In the genomic region with DNA sequence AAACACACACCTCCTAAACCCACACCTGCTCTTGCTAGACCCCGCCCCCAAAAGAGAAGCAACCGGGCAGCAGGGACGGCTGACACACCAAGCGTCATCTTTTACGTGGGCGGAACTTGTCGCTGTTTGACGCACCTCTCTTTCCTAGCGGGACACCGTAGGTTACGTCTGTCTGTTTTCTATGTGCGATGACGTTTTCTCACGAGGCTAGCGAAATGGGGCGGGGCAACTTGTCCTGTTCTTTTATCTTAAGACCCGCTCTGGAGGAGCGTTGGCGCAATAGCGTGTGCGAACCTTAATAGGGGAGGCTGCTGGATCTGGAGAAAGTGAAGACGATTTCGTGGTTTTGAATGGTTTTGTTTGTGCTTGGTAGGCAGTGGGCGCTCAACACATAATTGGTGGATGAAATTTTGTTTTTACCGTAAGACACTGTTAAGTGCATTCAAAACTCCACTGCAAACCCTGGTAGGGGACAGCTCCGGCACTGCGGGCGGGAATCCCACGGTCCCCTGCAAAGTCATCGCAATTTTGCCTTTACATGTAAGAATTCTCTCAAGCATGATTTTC, we compare ENCODE assay signal across 8 cellular contexts. TPM values are rescaled to one million over a fixed set of nuclear protein-coding genes. Genes with fewer than 3 reads are reported as not detected.
A peak's percentile ranks its signal among the peaks of the same experiment; 100 is the strongest.
DNase-seq lines count a peak whose midpoint lies in the region; ATAC-seq and TF ChIP-seq lines count a peak whose summit lies in the region.

No MANE protein-coding gene starts in this region.

- H3K4me3 ChIP-seq in SU-DHL-6 (ENCODE audit: insufficient read depth, low read length, poor library complexity, severe bottlenecking) (peak overlapping the region; percentile 64), ovary (peak overlapping the region; percentile 76), thyroid gland (replicated peaks in 1 of 3) (peak overlapping the region; percentile 12 to 95 (median 58))

- H3K9ac ChIP-seq in SU-DHL-6 (ENCODE audit: low read length) = peak overlapping the region; percentile 84

- H3K27me3 ChIP-seq in SU-DHL-6 (ENCODE audit: low read length) (no peaks in the 10 kb centered on the region), ovary (no peaks in the 10 kb centered on the region), thyroid gland (no peaks in the 10 kb centered on the region)

- H4K20me1 ChIP-seq in SU-DHL-6 (ENCODE audit: low read depth, low read length) = no peaks in the 10 kb centered on the region

- no peaks in the 10 kb centered on the region for H3K79me2 ChIP-seq in SU-DHL-6 (ENCODE audit: insufficient read depth, low read length)

- TF ChIP-seq EP300 in ovary (IDR thresholded peaks at IDR 0.05) = peak; percentile 87

- peaks cover 2% of the 10 kb centered on the region for H3K4me1 ChIP-seq in ovary (ENCODE audit: insufficient read depth)
- H3K4me1 ChIP-seq in thyroid gland = peaks cover 12 to 20% of the 10 kb centered on the region in 2 donors

- H2AFZ ChIP-seq in SU-DHL-6 (ENCODE audit: low read depth, low read length, severe bottlenecking) = peak overlapping the region; percentile 68

- no peaks in the 10 kb centered on the region for H3K9me2 ChIP-seq in SU-DHL-6 (replicated peaks; ENCODE audit: insufficient read depth, low read length)

- H3K27ac Mint-ChIP-seq in activated naive CD8-positive, alpha-beta T cell treated with anti-CD3 and anti-CD28 coated beads, Interleukin-2, amount 50 U/mL, for 24 hours = peak overlapping the region; percentile 99

- no peak for TF ChIP-seq CTCF in GM10248 (IDR thresholded peaks at IDR 0.05; ENCODE audit: control extremely low read depth, extremely low read depth, low read depth, missing control alignments)
- no peak for TF ChIP-seq CTCF in SU-DHL-6 (IDR thresholded peaks at IDR 0.05; ENCODE audit: insufficient read depth, low read length, poor library complexity, severe bottlenecking)
- TF ChIP-seq CTCF in ovary (IDR thresholded peaks at IDR 0.05) = no peak
- TF ChIP-seq CTCF in thyroid gland (IDR thresholded peaks at IDR 0.05) = peak in 1 of 6 experiments; percentile 28

- H3K4me1 Mint-ChIP-seq in activated naive CD8-positive, alpha-beta T cell treated with anti-CD3 and anti-CD28 coated beads, Interleukin-2, amount 50 U/mL, for 24 hours = peaks cover 29% of the 10 kb centered on the region

- H3K27ac ChIP-seq in SU-DHL-6 (ENCODE audit: low read depth, low read length) = peak overlapping the region; percentile 85
- peak overlapping the region; percentile 97 to 100 for H3K27ac ChIP-seq in ovary
- peak overlapping the region; percentile 100 for H3K27ac ChIP-seq in thyroid gland

- H3K4me2 ChIP-seq in SU-DHL-6 (ENCODE audit: low read depth, low read length, poor library complexity, severe bottlenecking) = peak overlapping the region; percentile 80

- DNase-seq in GM10248 (ENCODE audit: extremely low spot score) (peak; percentile 91), NCI-H1092 treated with DMSO at 0.1 percent for 48 hours (lab: John Stamatoyannopoulos, UW) (peak; percentile 100), Right ventricle myocardium superior (peak; percentile 96), ovary (peak; percentile 93 to 99 (median 94)), thyroid gland (peak; percentile 98 to 99)
- peak; percentile 93 for DNase-seq in activated naive CD8-positive, alpha-beta T cell treated with anti-CD3 and anti-CD28 coated beads, Interleukin-2, amount 50 U/mL, for 24 hours

- peaks cover 8% of the 10 kb centered on the region for H3K9me3 Mint-ChIP-seq in activated naive CD8-positive, alpha-beta T cell treated with anti-CD3 and anti-CD28 coated beads, Interleukin-2, amount 50 U/mL, for 24 hours

- POLR2A ChIA-PET in GM10248 (lab: Yijun Ruan, JAX) = interaction anchor here (0.6 kb wide), 1 partner anchor 156 kb away, joined by 3 read pairs; no protein-coding TSS in a partner anchor

- 0% methylated on average over 30 of the region's 30 CpGs for WGBS in ovary, 3 donors
- 0 to 1% methylated on average over 30 of the region's 30 CpGs for whole genome bisulfite sequencing in thyroid gland, 2 donors

- CTCF ChIA-PET in GM10248 (lab: Yijun Ruan, JAX) = interaction anchor here (1.5 kb wide), 1 partner anchor 44 kb away, joined by 3 read pairs; a partner anchor contains a TSS

- peaks cover 3% of the 10 kb centered on the region for H3K27me3 Mint-ChIP-seq in activated naive CD8-positive, alpha-beta T cell treated with anti-CD3 and anti-CD28 coated beads, Interleukin-2, amount 50 U/mL, for 24 hours

- no peaks in the 10 kb centered on the region for H3F3A ChIP-seq in SU-DHL-6 (ENCODE audit: insufficient read depth)

- no peaks in the 10 kb centered on the region for H3K36me3 ChIP-seq in SU-DHL-6 (ENCODE audit: low read length)
- no peaks in the 10 kb centered on the region for H3K36me3 ChIP-seq in ovary
- H3K36me3 ChIP-seq in thyroid gland = no peaks in the 10 kb centered on the region

- H3K9me3 ChIP-seq in SU-DHL-6 (ENCODE audit: insufficient read depth, low read length) (peaks cover 7% of the 10 kb centered on the region; the same call in 1 of the 2 replicates), ovary (no peaks in the 10 kb centered on the region), thyroid gland (no peaks in the 10 kb centered on the region)

- peak; percentile 72 for TF ChIP-seq POLR2A in ovary (IDR thresholded peaks at IDR 0.05)
- TF ChIP-seq POLR2A in thyroid gland (IDR thresholded peaks at IDR 0.05) = peak in 1 of 2 donors; percentile 94

- peak overlapping the region; percentile 90 for H3K4me3 Mint-ChIP-seq in activated naive CD8-positive, alpha-beta T cell treated with anti-CD3 and anti-CD28 coated beads, Interleukin-2, amount 50 U/mL, for 24 hours

- H3K36me3 Mint-ChIP-seq in activated naive CD8-positive, alpha-beta T cell treated with anti-CD3 and anti-CD28 coated beads, Interleukin-2, amount 50 U/mL, for 24 hours (ENCODE audit: low read depth) = peaks cover 1% of the 10 kb centered on the region

- intact Hi-C loops in Right ventricle myocardium superior (cut with DNase I) = no loop called here
- intact Hi-C loops in ovary (cut with DNase I) = no loop called here
- intact Hi-C loops in thyroid gland (cut with DNase I) = no loop called here

- ATAC-seq in HG02623 (IDR thresholded peaks at IDR 0.05; ENCODE audit: unreplicated experiment) (peak; percentile 83), Right ventricle myocardium superior (ENCODE audit: poor library complexity) (peak; percentile 92)
- peak; percentile 83 for ATAC-seq in activated naive CD8-positive, alpha-beta T cell treated with anti-CD3 and anti-CD28 coated beads, Interleukin-2, amount 50 U/mL, for 24 hours

RNA-seq across cellular contexts. Expression of a gene that starts 0.5 kb away (rescaled TPM):
- 20.2 TPM for total RNA-seq in Right ventricle myocardium superior
- 100 to 1,000 TPM in 1 of 7 donors, 10 to 100 TPM in 6; 18.5 to 100 (median 25.3) TPM for total RNA-seq in ovary
- polyA plus RNA-seq in ovary = 10 to 100 TPM; 13.4 to 16.1 TPM
- 10 to 100 TPM; 26.1 to 58.0 (median 49.5) TPM for total RNA-seq in thyroid gland

RNA-seq across cellular contexts. Expression of a gene that starts 44.2 kb away (rescaled TPM):
- total RNA-seq in Right ventricle myocardium superior = 1.5 TPM
- total RNA-seq in ovary = 10 to 100 TPM; 19.3 to 68.2 (median 28.1) TPM
- 10 to 100 TPM; 16.3 to 31.6 TPM for polyA plus RNA-seq in ovary
- total RNA-seq in thyroid gland = 10 to 100 TPM in 3 of 4 donors, 1 to 10 TPM in 1; 9.8 to 17.6 (median 14.6) TPM

RNA-seq across cellular contexts. Expression of a gene that starts 49.7 kb away (rescaled TPM):
- total RNA-seq in Right ventricle myocardium superior (not detected), ovary (not detected), thyroid gland (not detected)
- polyA plus RNA-seq in ovary = not detected

Comparison
In these comparisons a context has a peak if more than half of its experiments do, and no peak if none do; other contexts are left out.
1. Peak in every context shown above with its lines: DNase-seq, ATAC-seq, H3K4me3 ChIP-seq and H3K27ac ChIP-seq.